Comparison of ENCODE assay signal across 25 cellular contexts in genomic region chr12:26058818-26059217, GRCh38.
DNase-seq lines count a peak whose midpoint lies in the region; ATAC-seq and TF ChIP-seq lines count a peak whose summit lies in the region.
"Had no signal": no experiment of that assay in that cellular context is flagged by ENCODE, and none has a peak within 500 bp of the region (broad histone marks: within the 10 kb centered on the region; RNA-seq: fewer than 3 reads in every experiment).

No MANE protein-coding gene starts in this region.

- DNase-seq in GM10248 (ENCODE audit: extremely low spot score) (peak; percentile 15), amniotic stem cell (lab: John Stamatoyannopoulos, UW) (peak; percentile 12), osteocyte (ENCODE audit: extremely low spot score, unreplicated experiment) (no peak), right atrium auricular region (ENCODE audit: low spot score) (no peak)
- no peak for DNase-seq in stimulated activated CD4-positive, alpha-beta T cell treated with anti-CD3 and anti-CD28 coated beads, Interleukin-12 subunit alpha, Interleukin-12 subunit beta, amount 100 ng/mL, for 4 hours
- DNase-seq in activated CD4-positive, alpha-beta T cell treated with anti-CD3 and anti-CD28 coated beads for 36 hours: no peak
- DNase-seq: activated CD4-positive, alpha-beta memory T cell treated with anti-CD3 and anti-CD28 coated beads for 36 hours; activated effector memory CD4-positive, alpha-beta T cell treated with Interleukin-2 at 50 U/mL for 16 hours; activated naive CD8-positive, alpha-beta T cell treated with anti-CD3 and anti-CD28 coated beads for 36 hours; DMS79 treated with DMSO at 0.1 percent for 48 hours; left colon; naive thymus-derived CD4-positive, alpha-beta T cell; NCI-H1092 treated with DMSO at 0.1 percent for 48 hours; NCI-H2029 treated with DMSO at 0.1 percent for 48 hours; NCI-H345; NCI-H774; occipital lobe; SHP77 had no signal

- H3K4me3 Mint-ChIP-seq in osteocyte (ENCODE audit: unreplicated experiment): no peak overlapping the region
- no peak overlapping the region for H3K4me3 Mint-ChIP-seq in activated CD4-positive, alpha-beta T cell treated with anti-CD3 and anti-CD28 coated beads for 36 hours
- H3K4me3 Mint-ChIP-seq: activated CD4-positive, alpha-beta memory T cell treated with anti-CD3 and anti-CD28 coated beads for 36 hours; activated naive CD8-positive, alpha-beta T cell treated with anti-CD3 and anti-CD28 coated beads for 36 hours; memory B cell; naive thymus-derived CD4-positive, alpha-beta T cell had no signal

- no peaks in the 10 kb centered on the region for H3K9me3 Mint-ChIP-seq in osteocyte (ENCODE audit: unreplicated experiment)
- no peaks in the 10 kb centered on the region for H3K9me3 Mint-ChIP-seq in activated CD4-positive, alpha-beta T cell treated with anti-CD3 and anti-CD28 coated beads for 36 hours (ENCODE audit: low read depth)
- H3K9me3 Mint-ChIP-seq: activated CD4-positive, alpha-beta memory T cell treated with anti-CD3 and anti-CD28 coated beads for 36 hours; activated naive CD8-positive, alpha-beta T cell treated with anti-CD3 and anti-CD28 coated beads for 36 hours; memory B cell had no signal

- H3K36me3 Mint-ChIP-seq in osteocyte (ENCODE audit: unreplicated experiment): peaks cover 18% of the 10 kb centered on the region
- H3K36me3 Mint-ChIP-seq in activated CD4-positive, alpha-beta T cell treated with anti-CD3 and anti-CD28 coated beads for 36 hours (ENCODE audit: low read depth): no peaks in the 10 kb centered on the region
- H3K36me3 Mint-ChIP-seq: activated CD4-positive, alpha-beta memory T cell treated with anti-CD3 and anti-CD28 coated beads for 36 hours; activated naive CD8-positive, alpha-beta T cell treated with anti-CD3 and anti-CD28 coated beads for 36 hours; memory B cell; naive thymus-derived CD4-positive, alpha-beta T cell had no signal

- no peak overlapping the region for H3K27ac ChIP-seq in right atrium auricular region
- H3K27ac ChIP-seq: BLaER1 treated with 17β-estradiol and CSF1 and Interleukin-3, amounts not matched to agents 10 nM and 100 nM; epithelial cell of prostate had no signal

- H3K27me3 ChIP-seq in right atrium auricular region: no peaks in the 10 kb centered on the region
- H3K27me3 ChIP-seq: BLaER1 treated with 17β-estradiol and CSF1 and Interleukin-3, amounts not matched to agents 10 nM and 100 nM had no signal

- H3K4me3 ChIP-seq in right atrium auricular region: no peak overlapping the region
- H3K4me3 ChIP-seq: BLaER1 treated with 17β-estradiol and CSF1 and Interleukin-3, amounts not matched to agents 10 nM and 100 nM; smooth muscle cell had no signal

- H3K27ac Mint-ChIP-seq in osteocyte (ENCODE audit: unreplicated experiment): peak overlapping the region; percentile 68
- no peak overlapping the region for H3K27ac Mint-ChIP-seq in activated CD4-positive, alpha-beta T cell treated with anti-CD3 and anti-CD28 coated beads for 36 hours
- H3K27ac Mint-ChIP-seq: activated CD4-positive, alpha-beta memory T cell treated with anti-CD3 and anti-CD28 coated beads for 36 hours; activated naive CD8-positive, alpha-beta T cell treated with anti-CD3 and anti-CD28 coated beads for 36 hours; memory B cell; naive thymus-derived CD4-positive, alpha-beta T cell had no signal

- CTCF ChIA-PET in GM10248 (lab: Yijun Ruan, JAX): interaction anchor here (3.5 kb wide), 1 partner anchor 11 kb away, joined by 11 read pairs; no protein-coding TSS in a partner anchor
- CTCF ChIA-PET in activated CD4-positive, alpha-beta T cell treated with anti-CD3 and anti-CD28 coated beads for 36 hours (lab: Charles Lee): interaction anchor here (0.7 to 1.6 kb wide), 2 partner anchors 20 to 37 kb away, joined by 3 to 4 read pairs; no protein-coding TSS in a partner anchor

- TF ChIP-seq CTCF in GM10248 (IDR thresholded peaks at IDR 0.05; ENCODE audit: control extremely low read depth, extremely low read depth, low read depth, missing control alignments) (no peak), osteocyte (IDR thresholded peaks at IDR 0.05) (no peak), right atrium auricular region (IDR thresholded peaks at IDR 0.05) (no peak)

- intact Hi-C loops in activated CD4-positive, alpha-beta T cell treated with anti-CD3 and anti-CD28 coated beads for 36 hours (cut with DNase I, micrococcal nuclease): no loop called here

- no peaks in the 10 kb centered on the region for H3K9me3 ChIP-seq in right atrium auricular region
- H3K9me3 ChIP-seq: BLaER1 treated with 17β-estradiol and CSF1 and Interleukin-3, amounts not matched to agents 10 nM and 100 nM; Caco-2 had no signal

- H3K36me3 ChIP-seq in right atrium auricular region: no peaks in the 10 kb centered on the region
- H3K36me3 ChIP-seq: BLaER1 treated with 17β-estradiol and CSF1 and Interleukin-3, amounts not matched to agents 10 nM and 100 nM had no signal

- POLR2A ChIA-PET in GM10248 (lab: Yijun Ruan, JAX): no interaction called here
- POLR2A ChIA-PET in activated CD4-positive, alpha-beta T cell treated with anti-CD3 and anti-CD28 coated beads for 36 hours (lab: Charles Lee): no interaction called here

- H3K27me3 Mint-ChIP-seq in osteocyte (ENCODE audit: unreplicated experiment): no peaks in the 10 kb centered on the region
- peaks cover 6% of the 10 kb centered on the region for H3K27me3 Mint-ChIP-seq in activated CD4-positive, alpha-beta T cell treated with anti-CD3 and anti-CD28 coated beads for 36 hours
- H3K27me3 Mint-ChIP-seq: activated naive CD8-positive, alpha-beta T cell treated with anti-CD3 and anti-CD28 coated beads for 36 hours had no signal

- peaks cover 43% of the 10 kb centered on the region for H3K4me1 Mint-ChIP-seq in osteocyte (ENCODE audit: unreplicated experiment)
- peaks cover 3% of the 10 kb centered on the region for H3K4me1 Mint-ChIP-seq in activated CD4-positive, alpha-beta T cell treated with anti-CD3 and anti-CD28 coated beads for 36 hours
- H3K4me1 Mint-ChIP-seq: activated naive CD8-positive, alpha-beta T cell treated with anti-CD3 and anti-CD28 coated beads for 36 hours had no signal

- ATAC-seq in HG02885 (IDR thresholded peaks at IDR 0.05; ENCODE audit: poor library complexity, unreplicated experiment) (peak; percentile 57), GM19463 (IDR thresholded peaks at IDR 0.05; ENCODE audit: unreplicated experiment) (no peak)
- ATAC-seq in activated CD4-positive, alpha-beta T cell treated with anti-CD3 and anti-CD28 coated beads for 36 hours: no peak
- ATAC-seq: left colon; naive thymus-derived CD4-positive, alpha-beta T cell had no signal

- peaks cover 0 to 12% of the 10 kb centered on the region in 2 donors for H3K4me1 ChIP-seq in right atrium auricular region
- H3K4me1 ChIP-seq: BLaER1 treated with 17β-estradiol and CSF1 and Interleukin-3, amounts not matched to agents 10 nM and 100 nM had no signal

Comparison
In these comparisons a context has a peak if more than half of its experiments do, and no peak if none do; other contexts are left out.
1. DNase-seq: peak in GM10248 (single experiment) and amniotic stem cell (single experiment); none in osteocyte (single experiment), stimulated activated CD4-positive, alpha-beta T cell treated with anti-CD3 and anti-CD28 coated beads, Interleukin-12 subunit alpha, Interleukin-12 subunit beta, amount 100 ng/mL, for 4 hours (single experiment), right atrium auricular region (single experiment) and activated CD4-positive, alpha-beta T cell treated with anti-CD3 and anti-CD28 coated beads for 36 hours (single experiment).